17 cellular contexts compared by ENCODE assay signal in genomic region chr4:182582245-182582644, GRCh38.
"Had no signal": no experiment of that assay in that cellular context is flagged by ENCODE, and none has a peak within 500 bp of the region (broad histone marks: within the 10 kb centered on the region; RNA-seq: fewer than 3 reads in every experiment).

No MANE protein-coding gene starts in this region.

- H3K27ac Mint-ChIP-seq: activated B cell treated with CpG ODN at 0.5 μM for 24 hours; activated CD8-positive, alpha-beta T cell treated with anti-CD3 and anti-CD28 coated beads for 36 hours; activated naive CD4-positive, alpha-beta T cell treated with anti-CD3 and anti-CD28 coated beads for 36 hours; activated T-cell treated with anti-CD3 and anti-CD28 coated beads, Interleukin-2, amount 50 U/mL, for 24 hours; activated T-helper 2 cell treated with anti-CD3 and anti-CD28 coated beads, Interferon-gamma antibody, Interleukin-2, Interleukin-4, amounts not matched to agents 10 μg/mL and 5 μg/mL and 100 μg/mL, durations not matched to agents 14 hours and 24 hours and 36 hours had no signal

- H3K27ac ChIP-seq: upper lobe of right lung had no signal

- H3K9me3 Mint-ChIP-seq: activated B cell treated with CpG ODN at 0.5 μM for 24 hours; activated CD8-positive, alpha-beta T cell treated with anti-CD3 and anti-CD28 coated beads for 36 hours; activated naive CD4-positive, alpha-beta T cell treated with anti-CD3 and anti-CD28 coated beads for 36 hours; activated T-cell treated with anti-CD3 and anti-CD28 coated beads, Interleukin-2, amount 50 U/mL, for 24 hours; activated T-helper 2 cell treated with anti-CD3 and anti-CD28 coated beads, Interferon-gamma antibody, Interleukin-2, Interleukin-4, amounts not matched to agents 10 μg/mL and 5 μg/mL and 100 μg/mL, durations not matched to agents 14 hours and 24 hours and 36 hours; central memory CD8-positive, alpha-beta T cell had no signal

- DNase-seq: activated B cell treated with CpG ODN at 0.5 μM for 24 hours; activated CD4-positive, alpha-beta T cell treated with anti-CD3 and anti-CD28 coated beads for 4 hours; activated CD8-positive, alpha-beta T cell treated with anti-CD3 and anti-CD28 coated beads for 36 hours; activated naive CD4-positive, alpha-beta T cell treated with anti-CD3 and anti-CD28 coated beads for 36 hours; activated T-cell treated with anti-CD3 and anti-CD28 coated beads, Interleukin-2, amount 50 U/mL, for 24 hours; anterior cingulate cortex; cortex of kidney; hypothalamus; kidney; midbrain; retina; stimulated activated naive CD4-positive, alpha-beta T cell; upper lobe of right lung had no signal

- H3K27me3 Mint-ChIP-seq: activated B cell treated with CpG ODN at 0.5 μM for 24 hours; activated CD8-positive, alpha-beta T cell treated with anti-CD3 and anti-CD28 coated beads for 36 hours; brain; central memory CD8-positive, alpha-beta T cell had no signal

- FAIRE-seq: kidney had no signal

- H3K9me3 ChIP-seq: upper lobe of right lung had no signal

- H3K4me1 ChIP-seq: upper lobe of right lung had no signal

- H3K4me3 Mint-ChIP-seq: activated B cell treated with CpG ODN at 0.5 μM for 24 hours; activated CD8-positive, alpha-beta T cell treated with anti-CD3 and anti-CD28 coated beads for 36 hours; activated naive CD4-positive, alpha-beta T cell treated with anti-CD3 and anti-CD28 coated beads for 36 hours; activated T-cell treated with anti-CD3 and anti-CD28 coated beads, Interleukin-2, amount 50 U/mL, for 24 hours; central memory CD8-positive, alpha-beta T cell had no signal

- H3K4me1 Mint-ChIP-seq: activated B cell treated with CpG ODN at 0.5 μM for 24 hours; central memory CD8-positive, alpha-beta T cell had no signal

- H3K36me3 ChIP-seq: upper lobe of right lung had no signal

- H3K4me3 ChIP-seq: lung, upper lobe of right lung had no signal
